ENCODE assay signal across 28 cellular contexts in the genomic region with DNA sequence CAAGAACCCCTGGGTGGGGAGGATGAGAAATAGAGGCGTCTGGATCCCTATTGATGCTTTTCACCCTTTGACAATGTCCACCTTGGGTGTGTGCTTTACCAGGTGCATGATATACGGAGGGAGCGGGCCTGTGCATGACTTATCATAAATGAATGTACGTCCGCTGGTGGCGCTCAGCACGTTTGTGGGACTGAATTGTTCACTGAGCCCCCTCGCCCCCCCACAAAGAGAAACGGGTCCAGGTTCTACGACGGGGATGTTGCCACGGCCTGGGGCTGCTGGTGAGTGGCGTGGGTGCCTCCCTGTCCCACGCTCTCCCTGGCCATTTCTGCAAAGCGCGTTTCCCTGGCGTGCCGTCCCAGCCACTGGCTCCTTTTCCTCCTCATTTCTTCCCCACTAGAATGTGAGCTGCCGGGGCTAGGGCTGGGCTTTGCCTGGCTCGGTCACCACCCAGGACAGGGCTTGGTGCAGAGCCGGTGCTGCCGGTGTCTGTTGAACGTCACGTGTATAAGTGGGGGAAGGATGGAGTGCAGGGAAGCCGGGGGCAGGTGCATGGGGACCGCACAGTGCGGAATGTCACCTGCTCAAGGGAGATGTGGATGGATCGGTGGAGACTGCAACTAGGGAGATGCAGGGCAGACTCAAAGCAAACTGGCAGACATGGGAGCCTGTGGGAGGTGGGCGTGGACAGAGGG. TPM values are rescaled to one million over a fixed set of nuclear protein-coding genes. Genes with fewer than 3 reads are reported as not detected.
"Had no signal": no experiment of that assay in that cellular context is flagged by ENCODE, and none has a peak within 500 bp of the region (broad histone marks: within the 10 kb centered on the region; RNA-seq: fewer than 3 reads in every experiment).

No MANE protein-coding gene starts in this region.

- H3K27ac Mint-ChIP-seq: activated naive CD8-positive, alpha-beta T cell treated with anti-CD3 and anti-CD28 coated beads for 36 hours; activated T-helper 2 cell treated with anti-CD3 and anti-CD28 coated beads, Interferon-gamma antibody, Interleukin-2, Interleukin-4, amounts not matched to agents 10 μg/mL and 5 μg/mL and 100 μg/mL, durations not matched to agents 14 hours and 24 hours and 36 hours; progenitor cell of endocrine pancreas; stimulated activated naive B cell treated with anti-CD40 and anti-IgM and Interleukin-4, amounts not matched to agents 10 μg/mL and 1 μg/mL and 100 μg/mL, for 72 hours; T-helper 1 cell treated with Interleukin-12 subunit alpha and Interleukin-12 subunit beta and Interleukin-4 antibody, amounts not matched to agents 30 μg/mL and 1 μg/mL, for 36 hours had no signal

- H3K4me1 Mint-ChIP-seq: activated naive CD8-positive, alpha-beta T cell treated with anti-CD3 and anti-CD28 coated beads for 36 hours had no signal

- H3K4me3 Mint-ChIP-seq: activated naive CD8-positive, alpha-beta T cell treated with anti-CD3 and anti-CD28 coated beads for 36 hours; activated T-cell treated with anti-CD3 and anti-CD28 coated beads, Interleukin-2, amount 50 U/mL, for 4 hours; naive B cell; neural crest cell; stimulated activated naive B cell treated with anti-CD40 and anti-IgM and Interleukin-4, amounts not matched to agents 10 μg/mL and 1 μg/mL and 100 μg/mL, for 72 hours; T-helper 1 cell treated with Interleukin-12 subunit alpha and Interleukin-12 subunit beta and Interleukin-4 antibody, amounts not matched to agents 30 μg/mL and 1 μg/mL, for 36 hours had no signal

- H3K36me3 ChIP-seq: breast epithelium, lower lobe of right lung, sigmoid colon, tibial nerve had no signal

- ATAC-seq: activated T-cell treated with anti-CD3 and anti-CD28 coated beads, Interleukin-2, amount 50 U/mL, for 4 hours; lower lobe of right lung; mucosa of descending colon; stimulated activated naive B cell treated with anti-CD40 and anti-IgM and Interleukin-4, amounts not matched to agents 10 μg/mL and 1 μg/mL and 100 μg/mL, for 72 hours had no signal

- DNase-seq: activated CD4-positive, alpha-beta T cell treated with anti-CD3 and anti-CD28 coated beads for 4 hours; activated CD4-positive, alpha-beta T cell treated with anti-CD3 and anti-CD28 coated beads, Interleukin-2, amount 50 U/mL, for 48 hours; activated CD4-positive, CD25-positive, alpha-beta regulatory T cell; activated CD8-positive, alpha-beta memory T cell treated with anti-CD3 and anti-CD28 coated beads, Interleukin-2, amount 50 U/mL, for 48 hours; activated naive CD4-positive, alpha-beta T cell; activated naive CD8-positive, alpha-beta T cell treated with anti-CD3 and anti-CD28 coated beads for 36 hours; activated T-cell treated with anti-CD3 and anti-CD28 coated beads, Interleukin-2, amount 50 U/mL, for 4 hours; kidney; lower lobe of right lung; mesendoderm; mucosa of descending colon; naive B cell; retina; sigmoid colon; stimulated activated CD4-positive, alpha-beta T cell treated with anti-CD3 and anti-CD28 coated beads, Interleukin-15, amount 100 ng/mL, for 24 hours; stimulated activated CD8-positive, alpha-beta memory T cell treated with anti-CD3 and anti-CD28 coated beads, Interleukin-4, amount 100 ng/mL, for 48 hours; stimulated activated naive B cell treated with anti-CD40 and anti-IgM and Interleukin-4, amounts not matched to agents 10 μg/mL and 1 μg/mL and 100 μg/mL, for 72 hours had no signal

- H3K36me3 Mint-ChIP-seq: activated naive CD8-positive, alpha-beta T cell treated with anti-CD3 and anti-CD28 coated beads for 36 hours; stimulated activated naive B cell treated with anti-CD40 and anti-IgM and Interleukin-4, amounts not matched to agents 10 μg/mL and 1 μg/mL and 100 μg/mL, for 72 hours had no signal

- H3K9me3 ChIP-seq: breast epithelium, lower lobe of right lung, mucosa of descending colon, sigmoid colon, tibial nerve had no signal

- H3K27ac ChIP-seq: lower lobe of right lung, sigmoid colon, tibial nerve had no signal

- H3K4me3 ChIP-seq: breast epithelium, lower lobe of right lung, mucosa of descending colon, sigmoid colon, smooth muscle cell, tibial nerve had no signal

- H3K4me1 ChIP-seq: breast epithelium, lower lobe of right lung, sigmoid colon had no signal

- H3K9me3 Mint-ChIP-seq: activated naive CD8-positive, alpha-beta T cell treated with anti-CD3 and anti-CD28 coated beads for 36 hours; activated T-cell treated with anti-CD3 and anti-CD28 coated beads, Interleukin-2, amount 50 U/mL, for 4 hours; activated T-helper 2 cell treated with anti-CD3 and anti-CD28 coated beads, Interferon-gamma antibody, Interleukin-2, Interleukin-4, amounts not matched to agents 10 μg/mL and 5 μg/mL and 100 μg/mL, durations not matched to agents 14 hours and 24 hours and 36 hours; neural crest cell; stimulated activated naive B cell treated with anti-CD40 and anti-IgM and Interleukin-4, amounts not matched to agents 10 μg/mL and 1 μg/mL and 100 μg/mL, for 72 hours; T-helper 1 cell treated with Interleukin-12 subunit alpha and Interleukin-12 subunit beta and Interleukin-4 antibody, amounts not matched to agents 30 μg/mL and 1 μg/mL, for 36 hours had no signal

- H3K4me2 ChIP-seq: smooth muscle cell had no signal

RNA-seq across cellular contexts. Expression of a gene that starts 21.6 kb away (rescaled TPM):
- total RNA-seq: activated CD8-positive, alpha-beta memory T cell treated with anti-CD3 and anti-CD28 coated beads for 36 hours; activated naive CD8-positive, alpha-beta T cell treated with anti-CD3 and anti-CD28 coated beads for 36 hours; activated T-cell treated with anti-CD3 and anti-CD28 coated beads, Interleukin-2, amount 50 U/mL, for 4 hours; activated T-helper 2 cell treated with anti-CD3 and anti-CD28 coated beads, Interferon-gamma antibody, Interleukin-2, Interleukin-4, amounts not matched to agents 10 μg/mL and 5 μg/mL and 100 μg/mL, durations not matched to agents 14 hours and 24 hours and 36 hours; dermis microvascular lymphatic vessel endothelial cell; fibroblast of villous mesenchyme had no signal

RNA-seq across cellular contexts. Expression of a gene that starts 33.0 kb away (rescaled TPM):
- total RNA-seq: activated CD8-positive, alpha-beta memory T cell treated with anti-CD3 and anti-CD28 coated beads for 36 hours; activated naive CD8-positive, alpha-beta T cell treated with anti-CD3 and anti-CD28 coated beads for 36 hours; activated T-cell treated with anti-CD3 and anti-CD28 coated beads, Interleukin-2, amount 50 U/mL, for 4 hours; activated T-helper 2 cell treated with anti-CD3 and anti-CD28 coated beads, Interferon-gamma antibody, Interleukin-2, Interleukin-4, amounts not matched to agents 10 μg/mL and 5 μg/mL and 100 μg/mL, durations not matched to agents 14 hours and 24 hours and 36 hours; breast epithelium; dermis microvascular lymphatic vessel endothelial cell; fibroblast of villous mesenchyme; kidney; lower lobe of right lung; mucosa of descending colon; omental fat pad; progenitor cell of endocrine pancreas; sigmoid colon; smooth muscle cell; tibial nerve had no signal
- polyA plus RNA-seq: sigmoid colon, smooth muscle cell had no signal
